Comparison of ENCODE assay signal across 16 cellular contexts in genomic region chr17:74465378-74466110, GRCh38. TPM values are rescaled to one million over a fixed set of nuclear protein-coding genes. Genes with fewer than 3 reads are reported as not detected.
DNase-seq lines count a peak whose midpoint lies in the region; ATAC-seq and TF ChIP-seq lines count a peak whose summit lies in the region.
"Had no signal": no experiment of that assay in that cellular context is flagged by ENCODE, and none has a peak within 500 bp of the region (broad histone marks: within the 10 kb centered on the region; RNA-seq: fewer than 3 reads in every experiment).

No MANE protein-coding gene starts in this region.

- TF ChIP-seq CTCF in HL-60 (IDR thresholded peaks at IDR 0.05; ENCODE audit: insufficient read depth, low read length) = no peak

- H3K9me3 ChIP-seq in CD8-positive, alpha-beta memory T cell (ENCODE audit: low read length) = no peaks in the 10 kb centered on the region
- H3K9me3 ChIP-seq: mucosa of descending colon had no signal

- H3K27me3 ChIP-seq in CD8-positive, alpha-beta memory T cell (ENCODE audit: insufficient read depth, low read length, poor library complexity, severe bottlenecking) = no peaks in the 10 kb centered on the region
- H3K27me3 ChIP-seq in HL-60 (ENCODE audit: insufficient read depth, poor library complexity, severe bottlenecking) (no peaks in the 10 kb centered on the region), layer of hippocampus (ENCODE audit: control insufficient read depth, insufficient read depth, low read length) (peaks cover 2% of the 10 kb centered on the region)

- H3K27ac Mint-ChIP-seq in CD8-positive, alpha-beta memory T cell = no peak overlapping the region
- H3K27ac Mint-ChIP-seq: activated naive CD4-positive, alpha-beta T cell treated with anti-CD3 and anti-CD28 coated beads, Interleukin-2, amount 10 ng/mL, durations not matched to agents 7 days and 5 days; activated T-cell treated with anti-CD3 and anti-CD28 coated beads, Interleukin-2, amount 50 U/mL, for 24 hours; stimulated activated naive B cell treated with anti-CD40 and anti-IgM and Interleukin-4, amounts not matched to agents 10 μg/mL and 1 μg/mL and 100 μg/mL, for 72 hours had no signal

- peaks cover 0 to 4% of the 10 kb centered on the region in 2 donors for H3K27me3 Mint-ChIP-seq in CD8-positive, alpha-beta memory T cell
- H3K27me3 Mint-ChIP-seq: activated T-cell treated with anti-CD3 and anti-CD28 coated beads, Interleukin-2, amount 50 U/mL, for 24 hours had no signal

- CTCF ChIA-PET in CD8-positive, alpha-beta memory T cell (lab: Charles Lee) = interaction anchor here (1.0 to 1.1 kb wide), 3 partner anchors 8 to 86 kb away, joined by 3 read pairs; no protein-coding TSS in a partner anchor

- H3K27ac ChIP-seq in CD8-positive, alpha-beta memory T cell (ENCODE audit: low read depth, low read length) = peak overlapping the region; percentile 44
- H3K27ac ChIP-seq in HL-60 (replicated peaks) (peak overlapping the region; percentile 78), layer of hippocampus (ENCODE audit: low read depth, low read length) (peak overlapping the region; percentile 42), skin epidermis (peak overlapping the region in 16 of 21 experiments; percentile 14 to 89 (median 66))

- no peak for ATAC-seq in GM19351 (IDR thresholded peaks at IDR 0.05; ENCODE audit: unreplicated experiment)

- H3K36me3 ChIP-seq in CD8-positive, alpha-beta memory T cell (ENCODE audit: insufficient read depth, low read length) = no peaks in the 10 kb centered on the region

- H3K4me3 Mint-ChIP-seq in CD8-positive, alpha-beta memory T cell = no peak overlapping the region
- H3K4me3 Mint-ChIP-seq: activated naive CD4-positive, alpha-beta T cell treated with anti-CD3 and anti-CD28 coated beads, Interleukin-2, amount 10 ng/mL, durations not matched to agents 7 days and 5 days; activated T-cell treated with anti-CD3 and anti-CD28 coated beads, Interleukin-2, amount 50 U/mL, for 24 hours; stimulated activated naive B cell treated with anti-CD40 and anti-IgM and Interleukin-4, amounts not matched to agents 10 μg/mL and 1 μg/mL and 100 μg/mL, for 72 hours had no signal

- POLR2A ChIA-PET in CD8-positive, alpha-beta memory T cell (lab: Charles Lee) = interaction anchor here (1.2 kb wide), 1 partner anchor 179 kb away, joined by 3 read pairs; no protein-coding TSS in a partner anchor

- peak overlapping the region; percentile 64 for H3K4me3 ChIP-seq in CD8-positive, alpha-beta memory T cell (ENCODE audit: low read length)
- H3K4me3 ChIP-seq in HL-60 (replicated peaks; ENCODE audit: insufficient read depth, low read length) = no peak overlapping the region
- peak overlapping the region in 3 of 7 experiments; percentile 21 to 34 (median 29) for H3K4me3 ChIP-seq in skin epidermis
- H3K4me3 ChIP-seq: mucosa of descending colon had no signal

- H3K36me3 Mint-ChIP-seq in CD8-positive, alpha-beta memory T cell = peaks cover 0 to 15% (median 0%) of the 10 kb centered on the region in 3 donors
- H3K36me3 Mint-ChIP-seq: stimulated activated naive B cell treated with anti-CD40 and anti-IgM and Interleukin-4, amounts not matched to agents 10 μg/mL and 1 μg/mL and 100 μg/mL, for 72 hours had no signal

- DNase-seq in CD8-positive, alpha-beta memory T cell = no peak
- DNase-seq in HL-60 (ENCODE audit: low read depth in 1 of 2, low spot score in 1 of 2) = no peak
- DNase-seq in kidney tubule cell (ENCODE audit: low spot score) = no peak
- no peak for DNase-seq in stimulated activated CD4-positive, alpha-beta T cell treated with anti-CD3 and anti-CD28 coated beads, Interleukin-1b, Interleukin-23, amount 100 ng/mL, for 48 hours
- DNase-seq in dedifferentiated amniotic fluid mesenchymal stem cell (ENCODE audit: extremely low spot score) = no peak
- DNase-seq: activated CD4-positive, alpha-beta T cell treated with anti-CD3 and anti-CD28 coated beads, Interleukin-2, amount 50 U/mL, for 4 hours; activated T-cell treated with anti-CD3 and anti-CD28 coated beads, Interleukin-2, amount 50 U/mL, for 24 hours; GOT3; NCI-H2081 treated with DMSO at 0.1 percent for 48 hours had no signal

- no peaks in the 10 kb centered on the region for H3K9me3 Mint-ChIP-seq in CD8-positive, alpha-beta memory T cell
- H3K9me3 Mint-ChIP-seq: activated naive CD4-positive, alpha-beta T cell treated with anti-CD3 and anti-CD28 coated beads, Interleukin-2, amount 10 ng/mL, durations not matched to agents 7 days and 5 days; activated T-cell treated with anti-CD3 and anti-CD28 coated beads, Interleukin-2, amount 50 U/mL, for 24 hours; stimulated activated naive B cell treated with anti-CD40 and anti-IgM and Interleukin-4, amounts not matched to agents 10 μg/mL and 1 μg/mL and 100 μg/mL, for 72 hours had no signal

- H3K4me1 Mint-ChIP-seq in CD8-positive, alpha-beta memory T cell = peaks cover 32 to 41% (median 35%) of the 10 kb centered on the region in 3 donors

- peaks cover 65% of the 10 kb centered on the region for H3K4me1 ChIP-seq in CD8-positive, alpha-beta memory T cell (ENCODE audit: insufficient read depth, low read length)

RNA-seq across cellular contexts. Expression of gene CD300A, which starts 0.9 kb away (rescaled TPM):
- total RNA-seq in CD8-positive, alpha-beta memory T cell = 1 to 10 TPM; 3.1 to 3.8 TPM
- polyA plus RNA-seq in CD8-positive, alpha-beta memory T cell = 121 TPM
- total RNA-seq: NCI-H460 had no signal

RNA-seq across cellular contexts. Expression of gene GPRC5C, which starts 33.7 kb away (rescaled TPM):
- under 1 TPM in 1 of 2 experiments, not detected in 1; 0.27 TPM for total RNA-seq in CD8-positive, alpha-beta memory T cell
- polyA plus RNA-seq in CD8-positive, alpha-beta memory T cell = not detected
